ENCODE assay signal across 15 cellular contexts in the genomic region with DNA sequence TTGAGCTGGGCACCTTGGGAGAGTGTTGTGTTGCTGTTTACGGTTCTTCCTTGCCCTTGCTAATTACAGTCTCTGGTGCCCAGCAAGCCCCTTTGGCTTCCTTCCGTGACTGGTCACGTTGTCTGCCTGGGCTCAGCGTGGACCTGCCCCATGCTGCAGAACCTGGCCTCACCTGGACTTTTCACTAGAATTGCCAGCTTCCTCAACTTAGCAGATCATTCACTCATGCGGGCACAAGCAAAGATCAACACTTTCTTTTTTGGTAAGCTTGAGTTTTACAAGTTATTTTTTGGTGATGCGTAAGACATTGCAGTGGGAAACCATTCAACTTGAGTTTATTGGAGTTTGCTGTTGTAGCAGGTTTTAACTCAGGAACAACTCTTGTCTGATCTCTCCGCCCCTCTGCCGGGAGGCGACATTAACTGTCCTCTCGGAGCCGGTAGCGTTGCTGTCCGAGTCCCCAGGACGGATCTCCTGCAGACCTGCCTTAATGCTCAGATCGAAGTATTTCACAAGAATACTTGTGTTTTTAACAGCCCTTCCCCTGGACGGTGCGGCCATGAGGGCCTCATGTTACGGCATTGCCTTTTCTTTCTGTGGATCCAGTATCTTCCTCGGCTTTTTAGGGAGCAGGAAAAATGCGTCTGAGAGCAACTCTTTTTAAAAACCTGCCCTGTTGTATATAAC. TPM values are rescaled to one million over a fixed set of nuclear protein-coding genes. Genes with fewer than 3 reads are reported as not detected.
DNase-seq lines count a peak whose midpoint lies in the region; ATAC-seq and TF ChIP-seq lines count a peak whose summit lies in the region.
"Had no signal": no experiment of that assay in that cellular context is flagged by ENCODE, and none has a peak within 500 bp of the region (broad histone marks: within the 10 kb centered on the region; RNA-seq: fewer than 3 reads in every experiment).

No MANE protein-coding gene starts in this region.

- intact Hi-C loops in activated CD8-positive, alpha-beta T cell treated with anti-CD3 and anti-CD28 coated beads for 36 hours (cut with micrococcal nuclease) = no loop called here

- peak; percentile 15 for ATAC-seq in activated CD8-positive, alpha-beta T cell treated with anti-CD3 and anti-CD28 coated beads, Interleukin-2, amount 10 ng/mL, durations not matched to agents 7 days and 5 days
- ATAC-seq in activated CD8-positive, alpha-beta T cell treated with anti-CD3 and anti-CD28 coated beads for 36 hours = no peak
- ATAC-seq in GM21381 (IDR thresholded peaks at IDR 0.05; ENCODE audit: unreplicated experiment) (peak; percentile 36), HG03457 (IDR thresholded peaks at IDR 0.05; ENCODE audit: unreplicated experiment) (peak; percentile 28), naive B cell (ENCODE audit: low read depth in 2 of 2) (no peak)
- ATAC-seq: T-helper 17 cell had no signal

- H3K4me3 Mint-ChIP-seq in activated CD8-positive, alpha-beta T cell treated with anti-CD3 and anti-CD28 coated beads, Interleukin-2, amount 10 ng/mL, durations not matched to agents 7 days and 5 days = peak overlapping the region; percentile 55
- no peak overlapping the region for H3K4me3 Mint-ChIP-seq in activated CD8-positive, alpha-beta T cell treated with anti-CD3 and anti-CD28 coated beads for 36 hours
- H3K4me3 Mint-ChIP-seq in naive B cell = peak overlapping the region in 1 of 8 donors; percentile 9
- H3K4me3 Mint-ChIP-seq: T-helper 17 cell had no signal

- peaks cover 16% of the 10 kb centered on the region for H3K4me1 Mint-ChIP-seq in activated CD8-positive, alpha-beta T cell treated with anti-CD3 and anti-CD28 coated beads, Interleukin-2, amount 10 ng/mL, durations not matched to agents 7 days and 5 days (ENCODE audit: low read depth)
- H3K4me1 Mint-ChIP-seq in activated CD8-positive, alpha-beta T cell treated with anti-CD3 and anti-CD28 coated beads for 36 hours (ENCODE audit: low read depth) = peaks cover 4% of the 10 kb centered on the region
- H3K4me1 Mint-ChIP-seq in naive B cell = peaks cover 0 to 6% (median 5%) of the 10 kb centered on the region in 3 donors
- H3K4me1 Mint-ChIP-seq: T-helper 17 cell had no signal

- H3K27ac Mint-ChIP-seq in activated CD8-positive, alpha-beta T cell treated with anti-CD3 and anti-CD28 coated beads, Interleukin-2, amount 10 ng/mL, durations not matched to agents 7 days and 5 days = peak overlapping the region; percentile 83
- no peak overlapping the region for H3K27ac Mint-ChIP-seq in activated CD8-positive, alpha-beta T cell treated with anti-CD3 and anti-CD28 coated beads for 36 hours
- H3K27ac Mint-ChIP-seq in naive B cell = peak overlapping the region in 5 of 6 donors; percentile 33 to 92 (median 64)
- H3K27ac Mint-ChIP-seq: T-helper 17 cell had no signal

- no peaks in the 10 kb centered on the region for H3K27me3 Mint-ChIP-seq in activated CD8-positive, alpha-beta T cell treated with anti-CD3 and anti-CD28 coated beads, Interleukin-2, amount 10 ng/mL, durations not matched to agents 7 days and 5 days (ENCODE audit: low read depth)
- H3K27me3 Mint-ChIP-seq in activated CD8-positive, alpha-beta T cell treated with anti-CD3 and anti-CD28 coated beads for 36 hours = no peaks in the 10 kb centered on the region
- no peaks in the 10 kb centered on the region for H3K27me3 Mint-ChIP-seq in naive B cell
- H3K27me3 Mint-ChIP-seq: CD8-positive, alpha-beta memory T cell; T-helper 17 cell had no signal

- H3K9me3 Mint-ChIP-seq in activated CD8-positive, alpha-beta T cell treated with anti-CD3 and anti-CD28 coated beads, Interleukin-2, amount 10 ng/mL, durations not matched to agents 7 days and 5 days (ENCODE audit: insufficient read depth) = peaks cover 4% of the 10 kb centered on the region
- H3K9me3 Mint-ChIP-seq in activated CD8-positive, alpha-beta T cell treated with anti-CD3 and anti-CD28 coated beads for 36 hours = peaks cover 8% of the 10 kb centered on the region
- peaks cover 0 to 3% (median 0%) of the 10 kb centered on the region in 7 donors for H3K9me3 Mint-ChIP-seq in naive B cell
- H3K9me3 Mint-ChIP-seq: CD8-positive, alpha-beta memory T cell had no signal

- no peak for TF ChIP-seq CTCF in activated CD8-positive, alpha-beta T cell treated with anti-CD3 and anti-CD28 coated beads for 36 hours (IDR thresholded peaks at IDR 0.05)

- no peak for DNase-seq in activated CD8-positive, alpha-beta T cell treated with anti-CD3 and anti-CD28 coated beads, Interleukin-2, amount 10 ng/mL, durations not matched to agents 7 days and 5 days
- no peak for DNase-seq in activated CD8-positive, alpha-beta T cell treated with anti-CD3 and anti-CD28 coated beads for 36 hours
- DNase-seq in naive B cell (no peak), DMS79 treated with DMSO at 0.1 percent for 48 hours (lab: John Stamatoyannopoulos, UW) (no peak), SHP77 (lab: John Stamatoyannopoulos, UW) (no peak), NCI-H69 (lab: John Stamatoyannopoulos, UW) (no peak)
- DNase-seq: activated CD4-positive, CD25-positive, alpha-beta regulatory T cell treated with anti-CD3 and anti-CD28 coated beads, Interleukin-2, amount 50 U/mL, for 72 hours; CD8-positive, alpha-beta memory T cell; H7; T-helper 17 cell had no signal

- POLR2A ChIA-PET in activated CD8-positive, alpha-beta T cell treated with anti-CD3 and anti-CD28 coated beads, Interleukin-2, amount 10 ng/mL, durations not matched to agents 7 days and 5 days (lab: Charles Lee) = no interaction called here
- POLR2A ChIA-PET in activated CD8-positive, alpha-beta T cell treated with anti-CD3 and anti-CD28 coated beads for 36 hours (lab: Charles Lee) = no interaction called here

- peaks cover 78% of the 10 kb centered on the region for H3K36me3 Mint-ChIP-seq in activated CD8-positive, alpha-beta T cell treated with anti-CD3 and anti-CD28 coated beads, Interleukin-2, amount 10 ng/mL, durations not matched to agents 7 days and 5 days (ENCODE audit: low read depth)
- H3K36me3 Mint-ChIP-seq in activated CD8-positive, alpha-beta T cell treated with anti-CD3 and anti-CD28 coated beads for 36 hours (ENCODE audit: low read depth) = peaks cover 72% of the 10 kb centered on the region
- H3K36me3 Mint-ChIP-seq in naive B cell = peaks cover 47 to 54% of the 10 kb centered on the region in 2 donors

- CTCF ChIA-PET in activated CD8-positive, alpha-beta T cell treated with anti-CD3 and anti-CD28 coated beads, Interleukin-2, amount 10 ng/mL, durations not matched to agents 7 days and 5 days (lab: Charles Lee) = no interaction called here
- CTCF ChIA-PET in activated CD8-positive, alpha-beta T cell treated with anti-CD3 and anti-CD28 coated beads for 36 hours (lab: Charles Lee) = no interaction called here

RNA-seq across cellular contexts. Expression of a gene that starts 15.7 kb away (rescaled TPM):
- total RNA-seq in activated CD8-positive, alpha-beta T cell treated with anti-CD3 and anti-CD28 coated beads, Interleukin-2, amount 10 ng/mL, durations not matched to agents 7 days and 5 days = not detected
- under 1 TPM; 0.50 to 0.67 TPM for total RNA-seq in activated CD8-positive, alpha-beta T cell treated with anti-CD3 and anti-CD28 coated beads for 36 hours
- not detected for polyA plus RNA-seq in naive B cell (ENCODE audit: low read depth in 6 of 6)
- total RNA-seq: CD8-positive, alpha-beta memory T cell; glomerular endothelial cell; H7; right atrium auricular region; T-helper 17 cell; thoracic aorta had no signal
- polyA plus RNA-seq: CD8-positive, alpha-beta memory T cell had no signal

Comparison
In these comparisons a context has a peak if more than half of its experiments do, and no peak if none do; other contexts are left out.
1. ATAC-seq: peak in activated CD8-positive, alpha-beta T cell treated with anti-CD3 and anti-CD28 coated beads, Interleukin-2, amount 10 ng/mL, durations not matched to agents 7 days and 5 days (single experiment), GM21381 (single experiment) and HG03457 (single experiment); none in activated CD8-positive, alpha-beta T cell treated with anti-CD3 and anti-CD28 coated beads for 36 hours (single experiment) and naive B cell (0 of 2).